In genomic region chr7:149729983-149730801, GRCh38 we compare ENCODE assay signal across 1 cellular context.
TF ChIP-seq lines count a peak whose summit lies in the region.

No MANE protein-coding gene starts in this region.

TF ChIP-seq in K562, 482 proteins besides CTCF, POLR2A, EP300 and RAD21 (continued from another document):
- TF ChIP-seq HNRNPL (IDR thresholded peaks at IDR 0.05; ENCODE audit: low read depth, low read length) (no peak), TEAD1 (CRISPR knock-in tag; IDR thresholded peaks at IDR 0.05) (no peak), PHF21A (IDR thresholded peaks at IDR 0.05; ENCODE audit: borderline replicate concordance, low read depth) (no peak), NFE2 (IDR thresholded peaks at IDR 0.05; ENCODE audit: low read depth) (no peak), FOXM1 (IDR thresholded peaks at IDR 0.05; ENCODE audit: low read depth) (no peak), FOXM1 (CRISPR knock-in tag; IDR thresholded peaks at IDR 0.05; ENCODE audit: low read depth) (no peak), HOXB6 (CRISPR knock-in tag; IDR thresholded peaks at IDR 0.05; ENCODE audit: borderline replicate concordance) (no peak), ZBTB34 (CRISPR knock-in tag; IDR thresholded peaks at IDR 0.05) (no peak), RBM39 (optimal IDR thresholded peaks at IDR 0.05; ENCODE audit: low read depth, low read length) (no peak), FOXK2 (conservative IDR thresholded peaks at IDR 0.05 in 1 of 2, IDR thresholded peaks at IDR 0.05 in 1 of 2; ENCODE audit: low read depth in 2 of 2) (no peak), ZNF133 (CRISPR knock-in tag; IDR thresholded peaks at IDR 0.05) (no peak), POLR2G (IDR thresholded peaks at IDR 0.05; ENCODE audit: low read depth, low read length) (peak; percentile 60), TARDBP (IDR thresholded peaks at IDR 0.05) (no peak), EZH2 (IDR thresholded peaks at IDR 0.05; ENCODE audit: borderline replicate concordance, low read depth, low read length) (no peak), ZNF41 (CRISPR knock-in tag; conservative IDR thresholded peaks at IDR 0.05) (no peak), RBFOX2 (IDR thresholded peaks at IDR 0.05; ENCODE audit: low read depth, low read length) (peak; percentile 27; the same call in 1 of the 2 replicates), SAFB (IDR thresholded peaks at IDR 0.05; ENCODE audit: borderline replicate concordance, low read depth, low read length) (no peak), SRF (CRISPR knock-in tag; IDR thresholded peaks at IDR 0.05) (no peak), TSC22D4 (tag; IDR thresholded peaks at IDR 0.05) (no peak), ZBTB8A (IDR thresholded peaks at IDR 0.05; ENCODE audit: partially characterized antibody) (no peak), BRCA1 (IDR thresholded peaks at IDR 0.05) (no peak), BRCA1 (CRISPR knock-in tag; IDR thresholded peaks at IDR 0.05) (no peak), PHTF2 (CRISPR knock-in tag; IDR thresholded peaks at IDR 0.05) (no peak), E2F5 (CRISPR knock-in tag; IDR thresholded peaks at IDR 0.05) (no peak), ZNF408 (CRISPR knock-in tag; IDR thresholded peaks at IDR 0.05; ENCODE audit: low read depth) (no peak), POLR2H (tag; IDR thresholded peaks at IDR 0.05; ENCODE audit: low read depth) (no peak), ZKSCAN1 (IDR thresholded peaks at IDR 0.05; ENCODE audit: low read depth, low read length) (no peak), ZNF766 (CRISPR knock-in tag; conservative IDR thresholded peaks at IDR 0.05) (no peak)
- TF ChIP-seq, protein P1, sequence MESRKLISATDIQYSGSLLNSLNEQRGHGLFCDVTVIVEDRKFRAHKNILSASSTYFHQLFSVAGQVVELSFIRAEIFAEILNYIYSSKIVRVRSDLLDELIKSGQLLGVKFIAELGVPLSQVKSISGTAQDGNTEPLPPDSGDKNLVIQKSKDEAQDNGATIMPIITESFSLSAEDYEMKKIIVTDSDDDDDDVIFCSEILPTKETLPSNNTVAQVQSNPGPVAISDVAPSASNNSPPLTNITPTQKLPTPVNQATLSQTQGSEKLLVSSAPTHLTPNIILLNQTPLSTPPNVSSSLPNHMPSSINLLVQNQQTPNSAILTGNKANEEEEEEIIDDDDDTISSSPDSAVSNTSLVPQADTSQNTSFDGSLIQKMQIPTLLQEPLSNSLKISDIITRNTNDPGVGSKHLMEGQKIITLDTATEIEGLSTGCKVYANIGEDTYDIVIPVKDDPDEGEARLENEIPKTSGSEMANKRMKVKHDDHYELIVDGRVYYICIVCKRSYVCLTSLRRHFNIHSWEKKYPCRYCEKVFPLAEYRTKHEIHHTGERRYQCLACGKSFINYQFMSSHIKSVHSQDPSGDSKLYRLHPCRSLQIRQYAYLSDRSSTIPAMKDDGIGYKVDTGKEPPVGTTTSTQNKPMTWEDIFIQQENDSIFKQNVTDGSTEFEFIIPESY (CRISPR knock-in tag; IDR thresholded peaks at IDR 0.05), result peak; percentile 47; the same call in 1 of the 2 replicates
- TF ChIP-seq, protein P2, sequence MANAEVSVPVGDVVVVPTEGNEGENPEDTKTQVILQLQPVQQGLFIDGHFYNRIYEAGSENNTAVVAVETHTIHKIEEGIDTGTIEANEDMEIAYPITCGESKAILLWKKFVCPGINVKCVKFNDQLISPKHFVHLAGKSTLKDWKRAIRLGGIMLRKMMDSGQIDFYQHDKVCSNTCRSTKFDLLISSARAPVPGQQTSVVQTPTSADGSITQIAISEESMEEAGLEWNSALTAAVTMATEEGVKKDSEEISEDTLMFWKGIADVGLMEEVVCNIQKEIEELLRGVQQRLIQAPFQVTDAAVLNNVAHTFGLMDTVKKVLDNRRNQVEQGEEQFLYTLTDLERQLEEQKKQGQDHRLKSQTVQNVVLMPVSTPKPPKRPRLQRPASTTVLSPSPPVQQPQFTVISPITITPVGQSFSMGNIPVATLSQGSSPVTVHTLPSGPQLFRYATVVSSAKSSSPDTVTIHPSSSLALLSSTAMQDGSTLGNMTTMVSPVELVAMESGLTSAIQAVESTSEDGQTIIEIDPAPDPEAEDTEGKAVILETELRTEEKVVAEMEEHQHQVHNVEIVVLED (CRISPR knock-in tag; IDR thresholded peaks at IDR 0.05), result no peak
